In the genomic region with DNA sequence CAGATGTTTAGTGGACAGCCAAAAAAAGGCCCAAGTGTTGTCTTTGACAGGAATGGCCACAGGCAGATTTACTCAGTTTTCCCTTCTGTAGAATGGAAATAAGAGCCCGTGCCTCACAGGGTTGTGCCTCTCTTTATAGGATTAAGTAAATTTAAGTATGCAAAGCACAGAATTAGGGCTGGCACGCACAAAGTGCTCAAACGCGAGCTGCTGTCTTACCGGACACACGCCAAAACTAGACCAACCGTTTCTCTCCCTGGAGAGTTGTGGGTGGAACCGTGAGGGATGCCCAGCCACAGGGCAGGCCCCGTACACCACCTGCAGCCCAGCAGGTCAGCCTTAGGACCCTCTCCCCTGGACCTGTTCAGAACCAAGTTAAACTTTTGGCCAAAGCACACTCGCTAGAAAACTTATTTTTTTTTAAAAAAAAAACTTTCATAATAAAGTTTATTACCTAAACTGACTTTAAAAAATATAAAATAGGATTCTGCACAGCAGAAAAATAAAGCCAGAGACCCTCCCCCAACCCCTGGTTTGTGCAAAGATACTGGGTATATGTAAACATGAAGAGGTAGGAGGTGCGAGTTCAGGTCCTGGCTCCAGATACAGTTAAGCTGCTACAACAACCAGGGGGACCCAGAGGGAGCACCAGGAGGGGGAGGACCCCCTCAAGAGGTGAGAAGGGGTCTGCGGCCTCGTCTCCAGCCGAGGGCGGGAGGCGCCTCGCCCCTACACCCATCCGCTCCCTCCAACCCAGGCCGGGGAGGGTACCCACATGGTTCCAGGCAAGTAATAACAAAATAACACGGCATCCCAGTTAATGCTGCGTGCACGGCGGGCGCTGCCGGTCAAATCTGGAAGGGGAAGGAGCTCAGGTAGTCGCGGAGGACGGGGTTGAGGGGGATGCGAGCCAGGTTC, we compare ENCODE assay signal across 1 cellular context.
TF ChIP-seq lines count a peak whose summit lies in the region.

No MANE protein-coding gene starts in this region.

TF ChIP-seq in endothelial cell of umbilical vein, 7 proteins besides CTCF, POLR2A, EP300 and RAD21:
- TF ChIP-seq FOS (IDR thresholded peaks at IDR 0.05; ENCODE audit: borderline replicate concordance, insufficient read depth, low read length), result no peak
